ENCODE assay signal across 1 cellular context in the genomic region with DNA sequence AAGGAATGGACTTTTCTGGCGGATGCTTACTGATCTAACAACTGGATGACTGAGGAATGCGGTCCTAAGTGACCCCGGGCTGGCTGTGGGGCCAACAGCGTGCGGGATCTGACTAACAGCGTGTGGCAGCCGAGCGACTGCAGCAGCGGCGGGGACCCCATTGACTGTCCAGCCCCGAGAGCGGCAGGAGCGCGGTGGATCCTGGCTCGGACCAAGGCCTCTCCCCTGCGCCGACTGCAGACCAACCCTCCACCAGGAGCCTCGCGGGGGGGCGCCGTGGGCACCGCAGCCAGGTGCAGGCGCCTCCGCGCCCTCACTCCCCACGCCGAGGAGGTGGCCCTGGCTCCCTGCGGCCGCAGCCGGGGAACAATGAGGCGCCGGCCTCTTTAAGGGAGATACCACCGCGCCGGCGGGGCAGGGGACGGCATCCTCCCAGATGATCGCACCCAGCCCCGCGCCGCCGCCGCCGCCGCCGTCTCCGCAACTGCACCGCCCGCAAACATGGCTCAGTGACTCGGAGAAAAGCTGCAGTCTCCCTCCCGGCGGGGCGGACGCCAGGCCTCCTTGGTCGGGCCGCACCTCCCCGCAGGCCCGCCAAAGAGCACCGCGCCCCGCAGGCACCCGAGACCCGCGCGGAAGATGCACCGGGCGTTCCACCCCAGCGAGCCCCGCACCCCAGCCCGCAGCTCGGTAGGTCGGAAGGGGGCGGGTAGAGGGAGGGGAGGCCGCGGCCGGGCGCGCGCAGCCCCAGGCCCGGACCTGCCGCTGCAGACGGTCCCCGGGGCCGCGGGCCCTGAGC.
TF ChIP-seq lines count a peak whose summit lies in the region.

No MANE protein-coding gene starts in this region.

TF ChIP-seq in HepG2, 621 proteins besides CTCF, POLR2A, EP300 and RAD21 (continued from another document and continues in another):
- TF ChIP-seq, protein P1, sequence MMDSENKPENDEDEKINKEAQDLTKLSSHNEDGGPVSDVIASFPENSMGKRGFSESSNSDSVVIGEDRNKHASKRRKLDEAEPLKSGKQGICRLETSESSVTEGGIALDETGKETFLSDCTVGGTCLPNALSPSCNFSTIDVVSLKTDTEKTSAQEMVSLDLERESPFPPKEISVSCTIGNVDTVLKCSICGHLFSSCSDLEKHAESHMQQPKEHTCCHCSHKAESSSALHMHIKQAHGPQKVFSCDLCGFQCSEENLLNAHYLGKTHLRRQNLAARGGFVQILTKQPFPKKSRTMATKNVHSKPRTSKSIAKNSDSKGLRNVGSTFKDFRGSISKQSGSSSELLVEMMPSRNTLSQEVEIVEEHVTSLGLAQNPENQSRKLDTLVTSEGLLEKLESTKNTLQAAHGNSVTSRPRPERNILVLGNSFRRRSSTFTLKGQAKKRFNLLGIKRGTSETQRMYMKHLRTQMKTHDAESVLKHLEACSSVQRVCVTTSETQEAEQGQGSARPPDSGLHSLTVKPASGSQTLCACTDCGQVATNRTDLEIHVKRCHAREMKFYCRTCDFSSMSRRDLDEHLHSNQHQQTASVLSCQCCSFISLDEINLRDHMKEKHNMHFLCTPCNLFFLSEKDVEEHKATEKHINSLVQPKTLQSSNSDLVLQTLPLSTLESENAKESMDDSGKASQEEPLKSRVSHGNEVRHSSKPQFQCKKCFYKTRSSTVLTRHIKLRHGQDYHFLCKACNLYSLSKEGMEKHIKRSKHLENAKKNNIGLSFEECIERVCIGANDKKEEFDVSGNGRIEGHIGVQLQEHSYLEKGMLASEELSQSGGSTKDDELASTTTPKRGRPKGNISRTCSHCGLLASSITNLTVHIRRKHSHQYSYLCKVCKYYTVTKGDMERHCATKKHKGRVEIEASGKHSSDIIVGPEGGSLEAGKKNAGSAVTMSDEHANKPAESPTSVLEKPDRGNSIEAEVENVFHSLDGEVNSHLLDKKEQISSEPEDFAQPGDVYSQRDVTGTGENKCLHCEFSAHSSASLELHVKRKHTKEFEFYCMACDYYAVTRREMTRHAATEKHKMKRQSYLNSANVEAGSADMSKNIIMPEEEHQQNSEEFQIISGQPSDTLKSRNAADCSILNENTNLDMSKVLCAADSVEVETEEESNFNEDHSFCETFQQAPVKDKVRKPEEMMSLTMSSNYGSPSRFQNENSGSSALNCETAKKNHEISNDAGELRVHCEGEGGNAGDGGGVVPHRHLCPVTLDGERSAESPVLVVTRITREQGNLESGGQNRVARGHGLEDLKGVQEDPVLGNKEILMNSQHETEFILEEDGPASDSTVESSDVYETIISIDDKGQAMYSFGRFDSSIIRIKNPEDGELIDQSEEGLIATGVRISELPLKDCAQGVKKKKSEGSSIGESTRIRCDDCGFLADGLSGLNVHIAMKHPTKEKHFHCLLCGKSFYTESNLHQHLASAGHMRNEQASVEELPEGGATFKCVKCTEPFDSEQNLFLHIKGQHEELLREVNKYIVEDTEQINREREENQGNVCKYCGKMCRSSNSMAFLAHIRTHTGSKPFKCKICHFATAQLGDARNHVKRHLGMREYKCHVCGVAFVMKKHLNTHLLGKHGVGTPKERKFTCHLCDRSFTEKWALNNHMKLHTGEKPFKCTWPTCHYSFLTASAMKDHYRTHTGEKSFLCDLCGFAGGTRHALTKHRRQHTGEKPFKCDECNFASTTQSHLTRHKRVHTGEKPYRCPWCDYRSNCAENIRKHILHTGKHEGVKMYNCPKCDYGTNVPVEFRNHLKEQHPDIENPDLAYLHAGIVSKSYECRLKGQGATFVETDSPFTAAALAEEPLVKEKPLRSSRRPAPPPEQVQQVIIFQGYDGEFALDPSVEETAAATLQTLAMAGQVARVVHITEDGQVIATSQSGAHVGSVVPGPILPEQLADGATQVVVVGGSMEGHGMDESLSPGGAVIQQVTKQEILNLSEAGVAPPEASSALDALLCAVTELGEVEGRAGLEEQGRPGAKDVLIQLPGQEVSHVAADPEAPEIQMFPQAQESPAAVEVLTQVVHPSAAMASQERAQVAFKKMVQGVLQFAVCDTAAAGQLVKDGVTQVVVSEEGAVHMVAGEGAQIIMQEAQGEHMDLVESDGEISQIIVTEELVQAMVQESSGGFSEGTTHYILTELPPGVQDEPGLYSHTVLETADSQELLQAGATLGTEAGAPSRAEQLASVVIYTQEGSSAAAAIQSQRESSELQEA (CRISPR knock-in tag; IDR thresholded peaks at IDR 0.05; ENCODE audit: not compliant biosample characterization) = peak; percentile 24
- TF ChIP-seq TGIF2 (CRISPR knock-in tag; IDR thresholded peaks at IDR 0.05) (no peak), IRF2 (CRISPR knock-in tag; IDR thresholded peaks at IDR 0.05) (no peak), ZKSCAN1 (IDR thresholded peaks at IDR 0.05; ENCODE audit: low read length) (no peak), SOX6 (IDR thresholded peaks at IDR 0.05) (no peak), SOX6 (CRISPR knock-in tag; IDR thresholded peaks at IDR 0.05) (peak; percentile 45; the same call in 1 of the 2 replicates), MTF1 (CRISPR knock-in tag; IDR thresholded peaks at IDR 0.05) (no peak), NFRKB (IDR thresholded peaks at IDR 0.05) (no peak), KDM5A (IDR thresholded peaks at IDR 0.05; ENCODE audit: borderline replicate concordance, low read length) (no peak), AKAP8 (CRISPR knock-in tag; IDR thresholded peaks at IDR 0.05) (peak; percentile 64; the same call in 1 of the 2 replicates), ZNF260 (CRISPR knock-in tag; IDR thresholded peaks at IDR 0.05; ENCODE audit: borderline replicate concordance, low read depth) (no peak), ZNF263 (CRISPR knock-in tag; IDR thresholded peaks at IDR 0.05) (0 out of 2 replicates have a peak, but pooled peaks have one; percentile 11), ZNF761 (CRISPR knock-in tag; conservative IDR thresholded peaks at IDR 0.05) (no peak), KLF6 (CRISPR knock-in tag; IDR thresholded peaks at IDR 0.05) (no peak; the same call in 1 of the 2 replicates), KLF13 (CRISPR knock-in tag; IDR thresholded peaks at IDR 0.05) (no peak), TAF15 (IDR thresholded peaks at IDR 0.05; ENCODE audit: low read depth, low read length, poor library complexity, severe bottlenecking) (no peak), BHLHE40 (IDR thresholded peaks at IDR 0.05; ENCODE audit: low read length) (peak; percentile 71), YEATS2 (CRISPR knock-in tag; IDR thresholded peaks at IDR 0.05; ENCODE audit: borderline replicate concordance) (no peak; the same call in 1 of the 2 replicates), ZNF383 (CRISPR knock-in tag; IDR thresholded peaks at IDR 0.05; ENCODE audit: borderline replicate concordance) (no peak), ATF7 (IDR thresholded peaks at IDR 0.05) (no peak), ATF7 (CRISPR knock-in tag; IDR thresholded peaks at IDR 0.05) (no peak), ZNF615 (CRISPR knock-in tag; IDR thresholded peaks at IDR 0.05; ENCODE audit: borderline replicate concordance) (no peak), NFE2L2 (IDR thresholded peaks at IDR 0.05; ENCODE audit: low read length) (no peak), NCOA5 (CRISPR knock-in tag; IDR thresholded peaks at IDR 0.05) (no peak), AGO2 (optimal IDR thresholded peaks at IDR 0.05; ENCODE audit: low read depth, low read length) (peak; percentile 81), ZFP36L1 (CRISPR knock-in tag; IDR thresholded peaks at IDR 0.05) (no peak), ZNF441 (CRISPR knock-in tag; IDR thresholded peaks at IDR 0.05; ENCODE audit: borderline replicate concordance) (no peak)
- TF ChIP-seq, protein P2, sequence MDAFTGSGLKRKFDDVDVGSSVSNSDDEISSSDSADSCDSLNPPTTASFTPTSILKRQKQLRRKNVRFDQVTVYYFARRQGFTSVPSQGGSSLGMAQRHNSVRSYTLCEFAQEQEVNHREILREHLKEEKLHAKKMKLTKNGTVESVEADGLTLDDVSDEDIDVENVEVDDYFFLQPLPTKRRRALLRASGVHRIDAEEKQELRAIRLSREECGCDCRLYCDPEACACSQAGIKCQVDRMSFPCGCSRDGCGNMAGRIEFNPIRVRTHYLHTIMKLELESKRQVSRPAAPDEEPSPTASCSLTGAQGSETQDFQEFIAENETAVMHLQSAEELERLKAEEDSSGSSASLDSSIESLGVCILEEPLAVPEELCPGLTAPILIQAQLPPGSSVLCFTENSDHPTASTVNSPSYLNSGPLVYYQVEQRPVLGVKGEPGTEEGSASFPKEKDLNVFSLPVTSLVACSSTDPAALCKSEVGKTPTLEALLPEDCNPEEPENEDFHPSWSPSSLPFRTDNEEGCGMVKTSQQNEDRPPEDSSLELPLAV (CRISPR knock-in tag; conservative IDR thresholded peaks at IDR 0.05; ENCODE audit: low read depth) = no peak
- TF ChIP-seq, protein P3, sequence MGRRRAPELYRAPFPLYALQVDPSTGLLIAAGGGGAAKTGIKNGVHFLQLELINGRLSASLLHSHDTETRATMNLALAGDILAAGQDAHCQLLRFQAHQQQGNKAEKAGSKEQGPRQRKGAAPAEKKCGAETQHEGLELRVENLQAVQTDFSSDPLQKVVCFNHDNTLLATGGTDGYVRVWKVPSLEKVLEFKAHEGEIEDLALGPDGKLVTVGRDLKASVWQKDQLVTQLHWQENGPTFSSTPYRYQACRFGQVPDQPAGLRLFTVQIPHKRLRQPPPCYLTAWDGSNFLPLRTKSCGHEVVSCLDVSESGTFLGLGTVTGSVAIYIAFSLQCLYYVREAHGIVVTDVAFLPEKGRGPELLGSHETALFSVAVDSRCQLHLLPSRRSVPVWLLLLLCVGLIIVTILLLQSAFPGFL (CRISPR knock-in tag; IDR thresholded peaks at IDR 0.05) = no peak
- TF ChIP-seq, protein P4, sequence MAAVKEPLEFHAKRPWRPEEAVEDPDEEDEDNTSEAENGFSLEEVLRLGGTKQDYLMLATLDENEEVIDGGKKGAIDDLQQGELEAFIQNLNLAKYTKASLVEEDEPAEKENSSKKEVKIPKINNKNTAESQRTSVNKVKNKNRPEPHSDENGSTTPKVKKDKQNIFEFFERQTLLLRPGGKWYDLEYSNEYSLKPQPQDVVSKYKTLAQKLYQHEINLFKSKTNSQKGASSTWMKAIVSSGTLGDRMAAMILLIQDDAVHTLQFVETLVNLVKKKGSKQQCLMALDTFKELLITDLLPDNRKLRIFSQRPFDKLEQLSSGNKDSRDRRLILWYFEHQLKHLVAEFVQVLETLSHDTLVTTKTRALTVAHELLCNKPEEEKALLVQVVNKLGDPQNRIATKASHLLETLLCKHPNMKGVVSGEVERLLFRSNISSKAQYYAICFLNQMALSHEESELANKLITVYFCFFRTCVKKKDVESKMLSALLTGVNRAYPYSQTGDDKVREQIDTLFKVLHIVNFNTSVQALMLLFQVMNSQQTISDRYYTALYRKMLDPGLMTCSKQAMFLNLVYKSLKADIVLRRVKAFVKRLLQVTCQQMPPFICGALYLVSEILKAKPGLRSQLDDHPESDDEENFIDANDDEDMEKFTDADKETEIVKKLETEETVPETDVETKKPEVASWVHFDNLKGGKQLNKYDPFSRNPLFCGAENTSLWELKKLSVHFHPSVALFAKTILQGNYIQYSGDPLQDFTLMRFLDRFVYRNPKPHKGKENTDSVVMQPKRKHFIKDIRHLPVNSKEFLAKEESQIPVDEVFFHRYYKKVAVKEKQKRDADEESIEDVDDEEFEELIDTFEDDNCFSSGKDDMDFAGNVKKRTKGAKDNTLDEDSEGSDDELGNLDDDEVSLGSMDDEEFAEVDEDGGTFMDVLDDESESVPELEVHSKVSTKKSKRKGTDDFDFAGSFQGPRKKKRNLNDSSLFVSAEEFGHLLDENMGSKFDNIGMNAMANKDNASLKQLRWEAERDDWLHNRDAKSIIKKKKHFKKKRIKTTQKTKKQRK (IDR thresholded peaks at IDR 0.05; ENCODE audit: low read length) = no peak
- TF ChIP-seq, protein P5, sequence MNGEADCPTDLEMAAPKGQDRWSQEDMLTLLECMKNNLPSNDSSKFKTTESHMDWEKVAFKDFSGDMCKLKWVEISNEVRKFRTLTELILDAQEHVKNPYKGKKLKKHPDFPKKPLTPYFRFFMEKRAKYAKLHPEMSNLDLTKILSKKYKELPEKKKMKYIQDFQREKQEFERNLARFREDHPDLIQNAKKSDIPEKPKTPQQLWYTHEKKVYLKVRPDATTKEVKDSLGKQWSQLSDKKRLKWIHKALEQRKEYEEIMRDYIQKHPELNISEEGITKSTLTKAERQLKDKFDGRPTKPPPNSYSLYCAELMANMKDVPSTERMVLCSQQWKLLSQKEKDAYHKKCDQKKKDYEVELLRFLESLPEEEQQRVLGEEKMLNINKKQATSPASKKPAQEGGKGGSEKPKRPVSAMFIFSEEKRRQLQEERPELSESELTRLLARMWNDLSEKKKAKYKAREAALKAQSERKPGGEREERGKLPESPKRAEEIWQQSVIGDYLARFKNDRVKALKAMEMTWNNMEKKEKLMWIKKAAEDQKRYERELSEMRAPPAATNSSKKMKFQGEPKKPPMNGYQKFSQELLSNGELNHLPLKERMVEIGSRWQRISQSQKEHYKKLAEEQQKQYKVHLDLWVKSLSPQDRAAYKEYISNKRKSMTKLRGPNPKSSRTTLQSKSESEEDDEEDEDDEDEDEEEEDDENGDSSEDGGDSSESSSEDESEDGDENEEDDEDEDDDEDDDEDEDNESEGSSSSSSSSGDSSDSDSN (CRISPR knock-in tag; IDR thresholded peaks at IDR 0.05) = peak; percentile 88
- TF ChIP-seq, protein P6, sequence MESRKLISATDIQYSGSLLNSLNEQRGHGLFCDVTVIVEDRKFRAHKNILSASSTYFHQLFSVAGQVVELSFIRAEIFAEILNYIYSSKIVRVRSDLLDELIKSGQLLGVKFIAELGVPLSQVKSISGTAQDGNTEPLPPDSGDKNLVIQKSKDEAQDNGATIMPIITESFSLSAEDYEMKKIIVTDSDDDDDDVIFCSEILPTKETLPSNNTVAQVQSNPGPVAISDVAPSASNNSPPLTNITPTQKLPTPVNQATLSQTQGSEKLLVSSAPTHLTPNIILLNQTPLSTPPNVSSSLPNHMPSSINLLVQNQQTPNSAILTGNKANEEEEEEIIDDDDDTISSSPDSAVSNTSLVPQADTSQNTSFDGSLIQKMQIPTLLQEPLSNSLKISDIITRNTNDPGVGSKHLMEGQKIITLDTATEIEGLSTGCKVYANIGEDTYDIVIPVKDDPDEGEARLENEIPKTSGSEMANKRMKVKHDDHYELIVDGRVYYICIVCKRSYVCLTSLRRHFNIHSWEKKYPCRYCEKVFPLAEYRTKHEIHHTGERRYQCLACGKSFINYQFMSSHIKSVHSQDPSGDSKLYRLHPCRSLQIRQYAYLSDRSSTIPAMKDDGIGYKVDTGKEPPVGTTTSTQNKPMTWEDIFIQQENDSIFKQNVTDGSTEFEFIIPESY (CRISPR knock-in tag; IDR thresholded peaks at IDR 0.05) = no peak
- TF ChIP-seq, protein P7, sequence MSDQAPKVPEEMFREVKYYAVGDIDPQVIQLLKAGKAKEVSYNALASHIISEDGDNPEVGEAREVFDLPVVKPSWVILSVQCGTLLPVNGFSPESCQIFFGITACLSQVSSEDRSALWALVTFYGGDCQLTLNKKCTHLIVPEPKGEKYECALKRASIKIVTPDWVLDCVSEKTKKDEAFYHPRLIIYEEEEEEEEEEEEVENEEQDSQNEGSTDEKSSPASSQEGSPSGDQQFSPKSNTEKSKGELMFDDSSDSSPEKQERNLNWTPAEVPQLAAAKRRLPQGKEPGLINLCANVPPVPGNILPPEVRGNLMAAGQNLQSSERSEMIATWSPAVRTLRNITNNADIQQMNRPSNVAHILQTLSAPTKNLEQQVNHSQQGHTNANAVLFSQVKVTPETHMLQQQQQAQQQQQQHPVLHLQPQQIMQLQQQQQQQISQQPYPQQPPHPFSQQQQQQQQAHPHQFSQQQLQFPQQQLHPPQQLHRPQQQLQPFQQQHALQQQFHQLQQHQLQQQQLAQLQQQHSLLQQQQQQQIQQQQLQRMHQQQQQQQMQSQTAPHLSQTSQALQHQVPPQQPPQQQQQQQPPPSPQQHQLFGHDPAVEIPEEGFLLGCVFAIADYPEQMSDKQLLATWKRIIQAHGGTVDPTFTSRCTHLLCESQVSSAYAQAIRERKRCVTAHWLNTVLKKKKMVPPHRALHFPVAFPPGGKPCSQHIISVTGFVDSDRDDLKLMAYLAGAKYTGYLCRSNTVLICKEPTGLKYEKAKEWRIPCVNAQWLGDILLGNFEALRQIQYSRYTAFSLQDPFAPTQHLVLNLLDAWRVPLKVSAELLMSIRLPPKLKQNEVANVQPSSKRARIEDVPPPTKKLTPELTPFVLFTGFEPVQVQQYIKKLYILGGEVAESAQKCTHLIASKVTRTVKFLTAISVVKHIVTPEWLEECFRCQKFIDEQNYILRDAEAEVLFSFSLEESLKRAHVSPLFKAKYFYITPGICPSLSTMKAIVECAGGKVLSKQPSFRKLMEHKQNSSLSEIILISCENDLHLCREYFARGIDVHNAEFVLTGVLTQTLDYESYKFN (CRISPR knock-in tag; conservative IDR thresholded peaks at IDR 0.05) = no peak
